In genomic region chr21:44846201-44846484, GRCh38 we compare ENCODE assay signal across 7 cellular contexts. TPM values are rescaled to one million over a fixed set of nuclear protein-coding genes. Genes with fewer than 3 reads are reported as not detected.
A peak's percentile ranks its signal among the peaks of the same experiment; 100 is the strongest.
DNase-seq lines count a peak whose midpoint lies in the region; ATAC-seq and TF ChIP-seq lines count a peak whose summit lies in the region.

No MANE protein-coding gene starts in this region.

- H4K20me1 ChIP-seq in GM23248 (ENCODE audit: insufficient read depth) (no peaks in the 10 kb centered on the region), smooth muscle cell (ENCODE audit: low read depth) (peaks cover 28% of the 10 kb centered on the region)

- H3K27me3 ChIP-seq in GM23248 (replicated peaks; ENCODE audit: insufficient read depth): 0 out of 2 replicates have a peak, but pooled peaks cover 6% of the 10 kb centered on the region
- H3K27me3 ChIP-seq in WERI-Rb-1 (ENCODE audit: insufficient read depth, low read depth, severe bottlenecking): no peaks in the 10 kb centered on the region
- H3K27me3 ChIP-seq in smooth muscle cell (ENCODE audit: low read depth): no peaks in the 10 kb centered on the region

- H2AFZ ChIP-seq in GM23248: peak overlapping the region; percentile 54
- H2AFZ ChIP-seq in smooth muscle cell (ENCODE audit: low read depth): no peak overlapping the region

- peak overlapping the region; percentile 73 for H3K27ac ChIP-seq in GM23248
- no peak overlapping the region for H3K27ac ChIP-seq in WERI-Rb-1
- no peak overlapping the region for H3K27ac ChIP-seq in smooth muscle cell (ENCODE audit: low read depth)

- TF ChIP-seq CTCF in WERI-Rb-1 (IDR thresholded peaks at IDR 0.05; ENCODE audit: low read depth, low read length) (no peak), fibroblast of the aortic adventitia (IDR thresholded peaks at IDR 0.05; ENCODE audit: insufficient read depth, low read length) (no peak), smooth muscle cell (IDR thresholded peaks at IDR 0.05; ENCODE audit: borderline replicate concordance, insufficient read depth, poor library complexity, severe bottlenecking) (no peak)

- H3K79me2 ChIP-seq in GM23248 (ENCODE audit: insufficient read depth) (peaks cover 26% of the 10 kb centered on the region), smooth muscle cell (ENCODE audit: low read depth) (no peaks in the 10 kb centered on the region)

- H3K9ac ChIP-seq in GM23248: peak overlapping the region; percentile 79
- peak overlapping the region; percentile 20 for H3K9ac ChIP-seq in smooth muscle cell (ENCODE audit: low read depth)

- in situ Hi-C loops in GM23248 (cut with MboI): no loop called here

- H3K36me3 ChIP-seq in GM23248 (ENCODE audit: low read depth) (peaks cover 25% of the 10 kb centered on the region), WERI-Rb-1 (peaks cover 26% of the 10 kb centered on the region), smooth muscle cell (ENCODE audit: low read depth) (peaks cover 7% of the 10 kb centered on the region)

- H3K4me3 ChIP-seq in GM23248: peak overlapping the region; percentile 63
- H3K4me3 ChIP-seq in WERI-Rb-1 (ENCODE audit: low read depth, low read length): peak overlapping the region; percentile 32
- peak overlapping the region; percentile 50 for H3K4me3 ChIP-seq in fibroblast of the aortic adventitia (ENCODE audit: low read depth, low read length)
- peak overlapping the region; percentile 43 for H3K4me3 ChIP-seq in smooth muscle cell

- peaks cover 9% of the 10 kb centered on the region for H3K4me1 ChIP-seq in GM23248 (ENCODE audit: insufficient read depth)
- H3K4me1 ChIP-seq in smooth muscle cell (ENCODE audit: low read depth): peaks cover 12% of the 10 kb centered on the region

- ATAC-seq in GM18868 (IDR thresholded peaks at IDR 0.05; ENCODE audit: unreplicated experiment): no peak
- no peak for ATAC-seq in GM18870 (IDR thresholded peaks at IDR 0.05; ENCODE audit: unreplicated experiment)

- H3K4me2 ChIP-seq in GM23248 (ENCODE audit: unreplicated experiment) (peak overlapping the region; percentile 80), smooth muscle cell (peak overlapping the region; percentile 88)

- 2 to 3% methylated on average over 1 of the region's 1 CpG for WGBS in GM23248 (ENCODE audit: low coverage in 1 of 2, low lambda C conversion rate in 2 of 2, missing lambda C conversion rate in 2 of 2), 2 experiments
- 69% methylated on average over 1 of the region's 1 CpG for WGBS in smooth muscle cell (ENCODE audit: low lambda C conversion rate)

- H3K9me3 ChIP-seq in GM23248 (ENCODE audit: low read depth) (no peaks in the 10 kb centered on the region), WERI-Rb-1 (ENCODE audit: severe bottlenecking) (no peaks in the 10 kb centered on the region), smooth muscle cell (replicated peaks; ENCODE audit: low read depth) (no peaks in the 10 kb centered on the region)

- DNase-seq in GM23248: no peak
- no peak for DNase-seq in WERI-Rb-1
- DNase-seq in fibroblast of the aortic adventitia (ENCODE audit: low read depth): no peak
- no peak for DNase-seq in smooth muscle cell (lab: John Stamatoyannopoulos, UW; ENCODE audit: unreplicated experiment)
- no peak for DNase-seq in SHP77 treated with DMSO at 0.1 percent for 48 hours (lab: John Stamatoyannopoulos, UW)

- H3F3A ChIP-seq in GM23248 (ENCODE audit: insufficient read depth): peaks cover 11% of the 10 kb centered on the region
- peaks cover 9% of the 10 kb centered on the region for H3F3A ChIP-seq in smooth muscle cell (ENCODE audit: low read depth)

- H3K9me2 ChIP-seq in GM23248 (ENCODE audit: insufficient read depth): no peaks in the 10 kb centered on the region

RNA-seq across cellular contexts. Expression of gene PTTG1IP, which starts 27.3 kb away (rescaled TPM):
- total RNA-seq in GM23248 (2014; rRNA removed; shearing (Covaris generic)): 680 and 814 TPM in 2 replicates
- polyA plus RNA-seq in GM23248 (2016; fragmentation: Nextera tagmentation; extraction: Ambion mirVana): 676 and 703 TPM in 2 replicates
- total RNA-seq in fibroblast of the aortic adventitia (ENCODE audit: low replicate concordance): 226 and 233 TPM in 2 replicates
- 331 and 369 TPM in 2 replicates for total RNA-seq in smooth muscle cell
- polyA plus RNA-seq in smooth muscle cell: 314 and 340 TPM in 2 replicates

RNA-seq across cellular contexts. Expression of gene SUMO3, which starts 28.3 kb away (rescaled TPM):
- 97.3 and 110 TPM in 2 replicates for total RNA-seq in GM23248 (2014; rRNA removed; shearing (Covaris generic))
- 178 TPM in 2 replicates for polyA plus RNA-seq in GM23248 (2016; fragmentation: Nextera tagmentation; extraction: Ambion mirVana)
- 43.2 and 130 TPM in 2 replicates for total RNA-seq in fibroblast of the aortic adventitia (ENCODE audit: low replicate concordance)
- total RNA-seq in smooth muscle cell: 82.8 and 87.9 TPM in 2 replicates
- polyA plus RNA-seq in smooth muscle cell: 116 and 124 TPM in 2 replicates

RNA-seq across cellular contexts. Expression of gene UBE2G2, which starts 44.5 kb away (rescaled TPM):
- 39.1 and 48.6 TPM in 2 replicates for total RNA-seq in GM23248 (2014; rRNA removed; shearing (Covaris generic))
- polyA plus RNA-seq in GM23248 (2016; fragmentation: Nextera tagmentation; extraction: Ambion mirVana): 62.3 and 64.4 TPM in 2 replicates
- 64.2 and 96.3 TPM in 2 replicates for total RNA-seq in fibroblast of the aortic adventitia (ENCODE audit: low replicate concordance)
- 34.1 and 35.6 TPM in 2 replicates for total RNA-seq in smooth muscle cell
- 33.1 and 38.0 TPM in 2 replicates for polyA plus RNA-seq in smooth muscle cell
